In the genomic region with DNA sequence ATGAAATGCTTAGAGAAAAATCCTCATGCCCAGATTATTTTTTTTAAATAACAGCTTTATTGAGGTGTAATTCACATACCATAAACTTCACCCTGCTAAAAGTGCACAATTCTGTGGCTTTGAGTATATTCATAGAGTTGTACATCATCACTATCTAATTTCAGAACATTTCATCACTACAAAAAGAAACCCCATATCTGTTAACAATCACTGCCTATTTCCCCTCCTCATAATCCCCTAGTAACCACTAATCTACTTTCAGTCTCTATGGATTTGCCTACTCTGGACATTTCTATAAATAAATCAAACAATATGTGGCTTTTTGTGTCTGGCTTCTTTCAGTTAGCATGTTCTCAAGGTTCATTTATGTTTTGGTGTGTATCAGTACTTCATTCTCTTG, we compare ENCODE assay signal across 19 cellular contexts.
"Had no signal": no experiment of that assay in that cellular context is flagged by ENCODE, and none has a peak within 500 bp of the region (broad histone marks: within the 10 kb centered on the region; RNA-seq: fewer than 3 reads in every experiment).

No MANE protein-coding gene starts in this region.

- H3K27ac ChIP-seq: epithelial cell of prostate, psoas muscle, sigmoid colon, transverse colon, VCaP had no signal

- H3K4me1 Mint-ChIP-seq: central memory CD8-positive, alpha-beta T cell; immature natural killer cell; memory B cell had no signal

- ATAC-seq: activated CD8-positive, alpha-beta T cell treated with anti-CD3 and anti-CD28 coated beads for 36 hours; effector memory CD8-positive, alpha-beta T cell; left cardiac atrium; psoas muscle had no signal

- H3K4me3 ChIP-seq: psoas muscle, sigmoid colon, transverse colon had no signal

- H3K27me3 Mint-ChIP-seq: dendritic cell treated with granulocyte-macrophage colony-stimulating factor and Interleukin-4, amounts not matched to agents 40 ng/mL and 50 ng/mL, for 4 days had no signal

- H3K27me3 ChIP-seq: sigmoid colon, transverse colon had no signal

- H3K4me3 Mint-ChIP-seq: activated CD8-positive, alpha-beta T cell treated with anti-CD3 and anti-CD28 coated beads for 36 hours; activated naive CD4-positive, alpha-beta T cell treated with anti-CD3 and anti-CD28 coated beads for 36 hours; central memory CD8-positive, alpha-beta T cell; dendritic cell treated with granulocyte-macrophage colony-stimulating factor and Interleukin-4, amounts not matched to agents 40 ng/mL and 50 ng/mL, for 4 days; effector memory CD8-positive, alpha-beta T cell; immature natural killer cell; memory B cell; nephron progenitor cell had no signal

- H3K36me3 ChIP-seq: sigmoid colon, transverse colon had no signal

- H3K36me3 Mint-ChIP-seq: memory B cell had no signal

- H3K4me1 ChIP-seq: psoas muscle, sigmoid colon, transverse colon had no signal

- H3K9me3 ChIP-seq: psoas muscle, sigmoid colon, transverse colon had no signal

- H3K27ac Mint-ChIP-seq: activated CD8-positive, alpha-beta T cell treated with anti-CD3 and anti-CD28 coated beads for 36 hours; activated naive CD4-positive, alpha-beta T cell treated with anti-CD3 and anti-CD28 coated beads for 36 hours; dendritic cell treated with granulocyte-macrophage colony-stimulating factor and Interleukin-4, amounts not matched to agents 40 ng/mL and 50 ng/mL, for 4 days; effector memory CD8-positive, alpha-beta T cell; immature natural killer cell; memory B cell; nephron progenitor cell had no signal

- DNase-seq: activated CD4-positive, alpha-beta T cell treated with anti-CD3 and anti-CD28 coated beads for 4 hours; activated CD8-positive, alpha-beta memory T cell treated with anti-CD3 and anti-CD28 coated beads, Interleukin-2, amount 50 U/mL, for 4 hours; activated CD8-positive, alpha-beta T cell treated with anti-CD3 and anti-CD28 coated beads for 36 hours; activated naive CD4-positive, alpha-beta T cell treated with anti-CD3 and anti-CD28 coated beads for 36 hours; effector memory CD8-positive, alpha-beta T cell; foreskin fibroblast; immature natural killer cell; left cardiac atrium; nephron progenitor cell; psoas muscle; sigmoid colon; stimulated activated CD4-positive, alpha-beta T cell treated with anti-CD3 and anti-CD28 coated beads, Interleukin-4, amount 100 ng/mL, for 24 hours; T1000; transverse colon had no signal

- H3K9me3 Mint-ChIP-seq: activated CD8-positive, alpha-beta T cell treated with anti-CD3 and anti-CD28 coated beads for 36 hours; activated naive CD4-positive, alpha-beta T cell treated with anti-CD3 and anti-CD28 coated beads for 36 hours; central memory CD8-positive, alpha-beta T cell; dendritic cell treated with granulocyte-macrophage colony-stimulating factor and Interleukin-4, amounts not matched to agents 40 ng/mL and 50 ng/mL, for 4 days; effector memory CD8-positive, alpha-beta T cell; immature natural killer cell had no signal
